ENCODE assay signal across 16 cellular contexts in genomic region chr4:55089922-55090321, GRCh38. TPM values are rescaled to one million over a fixed set of nuclear protein-coding genes. Genes with fewer than 3 reads are reported as not detected.
A peak's percentile ranks its signal among the peaks of the same experiment; 100 is the strongest.
DNase-seq lines count a peak whose midpoint lies in the region; ATAC-seq and TF ChIP-seq lines count a peak whose summit lies in the region.
"Had no signal": no experiment of that assay in that cellular context is flagged by ENCODE, and none has a peak within 500 bp of the region (broad histone marks: within the 10 kb centered on the region; RNA-seq: fewer than 3 reads in every experiment).

No MANE protein-coding gene starts in this region.

- DNase-seq in Right ventricle myocardium superior (no peak), cardiac septum (ENCODE audit: low spot score) (no peak), heart right ventricle (peak in 1 of 2 donors; percentile 15), midbrain (lab: John Stamatoyannopoulos, UW) (peak; percentile 6), NCI-H748 (lab: John Stamatoyannopoulos, UW; ENCODE audit: unreplicated experiment) (no peak), NCI-H1048 (lab: John Stamatoyannopoulos, UW) (no peak)
- DNase-seq: 8988T; AML-193; C1 segment of cervical spinal cord; Calu3; CD4-positive, alpha-beta T cell; DMS79; HCEC 1CT; HFFc6 had no signal

- no peak for TF ChIP-seq CTCF in heart right ventricle (IDR thresholded peaks at IDR 0.05)

- 42 to 48% methylated on average over 6 of the region's 6 CpGs for WGBS in heart right ventricle, 2 donors

- ATAC-seq in Right ventricle myocardium superior (ENCODE audit: poor library complexity) (peak; percentile 62), heart right ventricle (peak in 7 of 8 donors; percentile 50 to 89 (median 77)), GM21619 (IDR thresholded peaks at IDR 0.05; ENCODE audit: unreplicated experiment) (no peak)

- H3K27ac ChIP-seq in heart right ventricle = peak overlapping the region in 5 of 10 donors; percentile 20 to 73 (median 45)

- H3K4me3 ChIP-seq in heart right ventricle = no peak overlapping the region

- H3K27me3 ChIP-seq in heart right ventricle = no peaks in the 10 kb centered on the region

- intact Hi-C loops in Right ventricle myocardium superior (cut with DNase I) (no loop called here), cardiac septum (cut with DNase I) (no loop called here), heart right ventricle (cut with DNase I) (loop anchor here in 1 of 10 donors (5.0 kb wide), 1 partner anchor 32 kb away; no protein-coding TSS in a partner anchor)

- peaks cover 0 to 90% (median 4%) of the 10 kb centered on the region in 9 donors for H3K36me3 ChIP-seq in heart right ventricle

- no peaks in the 10 kb centered on the region for H3K9me3 ChIP-seq in heart right ventricle

- peaks cover 5 to 85% (median 43%) of the 10 kb centered on the region in 9 donors for H3K4me1 ChIP-seq in heart right ventricle

RNA-seq across cellular contexts. Expression of gene KDR, which starts 35.5 kb away (rescaled TPM):
- total RNA-seq in Right ventricle myocardium superior (21.2 TPM), cardiac septum (28.7 TPM), heart right ventricle (10 to 100 TPM; 12.4 to 45.7 (median 25.3) TPM)
- 1 to 10 TPM; 9.3 to 9.9 TPM for polyA plus RNA-seq in heart right ventricle
- total RNA-seq: CD4-positive, alpha-beta T cell; G401; HFFc6 had no signal
